21 cellular contexts compared by ENCODE assay signal in genomic region chr15:89353991-89354390, GRCh38.
"Had no signal": no experiment of that assay in that cellular context is flagged by ENCODE, and none has a peak within 500 bp of the region (broad histone marks: within the 10 kb centered on the region; RNA-seq: fewer than 3 reads in every experiment).

No MANE protein-coding gene starts in this region.

- H3K36me3 ChIP-seq: colonic mucosa, esophagus squamous epithelium, gastrocnemius medialis, heart right ventricle, left lung, lower lobe of right lung had no signal

- DNase-seq: colonic mucosa; cortex of kidney; effector CD8-positive, alpha-beta T cell; effector memory CD8-positive, alpha-beta T cell; endodermal cell; erythroblast; esophagus squamous epithelium; foreskin fibroblast; foreskin melanocyte; gastrocnemius medialis; glutamatergic neuron; head of caudate nucleus; heart right ventricle; hippocampal formation; left cardiac atrium; left lung; left ventricle myocardium superior; lower lobe of right lung; mesenchymal stem cell; mucosa of descending colon had no signal

- H3K4me3 ChIP-seq: colonic mucosa, esophagus squamous epithelium, gastrocnemius medialis, heart right ventricle, left lung, lower lobe of right lung, mucosa of descending colon had no signal

- H3K9me3 ChIP-seq: colonic mucosa, esophagus squamous epithelium, gastrocnemius medialis, heart right ventricle, left lung, lower lobe of right lung, mucosa of descending colon had no signal

- H3K27ac ChIP-seq: colonic mucosa, epithelial cell of prostate, esophagus squamous epithelium, gastrocnemius medialis, heart right ventricle, left lung, lower lobe of right lung had no signal
